ENCODE assay signal across 10 cellular contexts in genomic region chr7:141739250-141739649, GRCh38. TPM values are rescaled to one million over a fixed set of nuclear protein-coding genes. Genes with fewer than 3 reads are reported as not detected.
DNase-seq lines count a peak whose midpoint lies in the region; ATAC-seq lines count a peak whose summit lies in the region.
"Had no signal": no experiment of that assay in that cellular context is flagged by ENCODE, and none has a peak within 500 bp of the region (broad histone marks: within the 10 kb centered on the region; RNA-seq: fewer than 3 reads in every experiment).

No MANE protein-coding gene starts in this region.

- H3K27ac Mint-ChIP-seq in activated CD4-positive, alpha-beta T cell treated with anti-CD3 and anti-CD28 coated beads, Interleukin-2, amount 10 ng/mL, durations not matched to agents 7 days and 5 days = peak overlapping the region; percentile 96
- peak overlapping the region; percentile 30 for H3K27ac Mint-ChIP-seq in activated T-helper 1 cell treated with anti-CD3 and anti-CD28 coated beads, Interleukin-12 subunit alpha, Interleukin-12 subunit beta, Interleukin-2, Interleukin-4 antibody, amounts not matched to agents 30 ng/mL and 10 ng/mL and 1 ng/mL, durations not matched to agents 14 hours and 24 hours and 36 hours
- peak overlapping the region; percentile 71 to 99 for H3K27ac Mint-ChIP-seq in stimulated activated naive CD8-positive, alpha-beta T cell treated with anti-CD3 and anti-CD28 coated beads, Interleukin-15, amount 100 ng/mL, for 72 hours

- H3K9me3 ChIP-seq in iPS-15b (ENCODE audit: control insufficient read depth, insufficient read depth, low read length) = no peaks in the 10 kb centered on the region

- peak overlapping the region; percentile 92 for H3K9ac ChIP-seq in iPS-15b (ENCODE audit: low read depth, low read length)

- in situ Hi-C loops in G401 (cut with HindIII; ENCODE audit: low sequenced_read_pairs) = no loop called here

- H3K4me1 ChIP-seq in iPS-15b (ENCODE audit: control insufficient read depth, insufficient read depth, low read length) = peaks cover 4% of the 10 kb centered on the region

- H3K4me1 Mint-ChIP-seq in activated CD4-positive, alpha-beta T cell treated with anti-CD3 and anti-CD28 coated beads, Interleukin-2, amount 10 ng/mL, durations not matched to agents 7 days and 5 days = peaks cover 38% of the 10 kb centered on the region
- peaks cover 24% of the 10 kb centered on the region for H3K4me1 Mint-ChIP-seq in activated T-helper 1 cell treated with anti-CD3 and anti-CD28 coated beads, Interleukin-12 subunit alpha, Interleukin-12 subunit beta, Interleukin-2, Interleukin-4 antibody, amounts not matched to agents 30 ng/mL and 10 ng/mL and 1 ng/mL, durations not matched to agents 14 hours and 24 hours and 36 hours (ENCODE audit: low read depth)
- H3K4me1 Mint-ChIP-seq in stimulated activated naive CD8-positive, alpha-beta T cell treated with anti-CD3 and anti-CD28 coated beads, Interleukin-15, amount 100 ng/mL, for 72 hours = peaks cover 63% of the 10 kb centered on the region

- no peaks in the 10 kb centered on the region for H3K27me3 ChIP-seq in iPS-15b (ENCODE audit: control insufficient read depth, insufficient read depth, low read length)

- CTCF ChIA-PET in activated CD4-positive, alpha-beta T cell treated with anti-CD3 and anti-CD28 coated beads, Interleukin-2, amount 10 ng/mL, durations not matched to agents 7 days and 5 days (lab: Charles Lee) = interaction anchor here (1.4 to 2.5 kb wide), 5 partner anchors 9 to 96 kb away, joined by 3 to 17 read pairs (median 4); partner anchors contain the start of gene DENND11

- ATAC-seq in stimulated activated naive CD8-positive, alpha-beta T cell treated with anti-CD3 and anti-CD28 coated beads, Interleukin-15, amount 100 ng/mL, for 72 hours = no peak
- no peak for ATAC-seq in GM21367 (IDR thresholded peaks at IDR 0.05; ENCODE audit: unreplicated experiment)

- H3K27me3 Mint-ChIP-seq in activated CD4-positive, alpha-beta T cell treated with anti-CD3 and anti-CD28 coated beads, Interleukin-2, amount 10 ng/mL, durations not matched to agents 7 days and 5 days = no peaks in the 10 kb centered on the region
- no peaks in the 10 kb centered on the region for H3K27me3 Mint-ChIP-seq in activated T-helper 1 cell treated with anti-CD3 and anti-CD28 coated beads, Interleukin-12 subunit alpha, Interleukin-12 subunit beta, Interleukin-2, Interleukin-4 antibody, amounts not matched to agents 30 ng/mL and 10 ng/mL and 1 ng/mL, durations not matched to agents 14 hours and 24 hours and 36 hours (ENCODE audit: insufficient read depth)
- H3K27me3 Mint-ChIP-seq in stimulated activated naive CD8-positive, alpha-beta T cell treated with anti-CD3 and anti-CD28 coated beads, Interleukin-15, amount 100 ng/mL, for 72 hours = no peaks in the 10 kb centered on the region

- H3K36me3 Mint-ChIP-seq in activated CD4-positive, alpha-beta T cell treated with anti-CD3 and anti-CD28 coated beads, Interleukin-2, amount 10 ng/mL, durations not matched to agents 7 days and 5 days (ENCODE audit: low read depth) = peaks cover 34% of the 10 kb centered on the region
- peaks cover 37% of the 10 kb centered on the region for H3K36me3 Mint-ChIP-seq in activated T-helper 1 cell treated with anti-CD3 and anti-CD28 coated beads, Interleukin-12 subunit alpha, Interleukin-12 subunit beta, Interleukin-2, Interleukin-4 antibody, amounts not matched to agents 30 ng/mL and 10 ng/mL and 1 ng/mL, durations not matched to agents 14 hours and 24 hours and 36 hours (ENCODE audit: low read depth)

- no peaks in the 10 kb centered on the region for H3K9me3 Mint-ChIP-seq in activated CD4-positive, alpha-beta T cell treated with anti-CD3 and anti-CD28 coated beads, Interleukin-2, amount 10 ng/mL, durations not matched to agents 7 days and 5 days
- no peaks in the 10 kb centered on the region for H3K9me3 Mint-ChIP-seq in activated T-helper 1 cell treated with anti-CD3 and anti-CD28 coated beads, Interleukin-12 subunit alpha, Interleukin-12 subunit beta, Interleukin-2, Interleukin-4 antibody, amounts not matched to agents 30 ng/mL and 10 ng/mL and 1 ng/mL, durations not matched to agents 14 hours and 24 hours and 36 hours
- no peaks in the 10 kb centered on the region for H3K9me3 Mint-ChIP-seq in stimulated activated naive CD8-positive, alpha-beta T cell treated with anti-CD3 and anti-CD28 coated beads, Interleukin-15, amount 100 ng/mL, for 72 hours

- peak overlapping the region; percentile 92 for H3K4me3 Mint-ChIP-seq in activated CD4-positive, alpha-beta T cell treated with anti-CD3 and anti-CD28 coated beads, Interleukin-2, amount 10 ng/mL, durations not matched to agents 7 days and 5 days
- peak overlapping the region; percentile 94 for H3K4me3 Mint-ChIP-seq in activated T-helper 1 cell treated with anti-CD3 and anti-CD28 coated beads, Interleukin-12 subunit alpha, Interleukin-12 subunit beta, Interleukin-2, Interleukin-4 antibody, amounts not matched to agents 30 ng/mL and 10 ng/mL and 1 ng/mL, durations not matched to agents 14 hours and 24 hours and 36 hours
- H3K4me3 Mint-ChIP-seq in stimulated activated naive CD8-positive, alpha-beta T cell treated with anti-CD3 and anti-CD28 coated beads, Interleukin-15, amount 100 ng/mL, for 72 hours = peak overlapping the region; percentile 95 to 99

- DNase-seq in activated CD4-positive, alpha-beta T cell treated with anti-CD3 and anti-CD28 coated beads, Interleukin-2, amount 10 ng/mL, durations not matched to agents 7 days and 5 days = no peak
- DNase-seq in activated CD4-positive, alpha-beta T cell treated with anti-CD3 and anti-CD28 coated beads, Interleukin-2, amount 50 U/mL, for 4 hours = no peak
- no peak for DNase-seq in activated T-helper 1 cell treated with anti-CD3 and anti-CD28 coated beads, Interleukin-12 subunit alpha, Interleukin-12 subunit beta, Interleukin-2, Interleukin-4 antibody, amounts not matched to agents 30 ng/mL and 10 ng/mL and 1 ng/mL, durations not matched to agents 14 hours and 24 hours and 36 hours (ENCODE audit: low spot score)
- no peak for DNase-seq in stimulated activated naive CD8-positive, alpha-beta T cell treated with anti-CD3 and anti-CD28 coated beads, Interleukin-15, amount 100 ng/mL, for 72 hours
- DNase-seq in G401 (ENCODE audit: low spot score) (no peak), NCI-H2171 treated with DMSO at 0.1 percent for 48 hours (lab: John Stamatoyannopoulos, UW) (no peak)
- DNase-seq: NCI-H1436 had no signal

- peak overlapping the region; percentile 97 for H3K4me3 ChIP-seq in iPS-15b (ENCODE audit: low read depth, low read length)

- POLR2A ChIA-PET in activated CD4-positive, alpha-beta T cell treated with anti-CD3 and anti-CD28 coated beads, Interleukin-2, amount 10 ng/mL, durations not matched to agents 7 days and 5 days (lab: Charles Lee) = no interaction called here

- intact Hi-C loops in activated T-helper 1 cell treated with anti-CD3 and anti-CD28 coated beads, Interleukin-12 subunit alpha, Interleukin-12 subunit beta, Interleukin-2, Interleukin-4 antibody, amounts not matched to agents 30 ng/mL and 10 ng/mL and 1 ng/mL, durations not matched to agents 14 hours and 24 hours and 36 hours (cut with micrococcal nuclease) = loop anchor here (2.0 to 10.0 kb wide), 5 partner anchors 477 to 1546 kb away; partner anchors contain the start of genes ADCK2, BRAF, CASP2 and TMEM139

- peaks cover 9% of the 10 kb centered on the region for H3K36me3 ChIP-seq in iPS-15b (ENCODE audit: control insufficient read depth, insufficient read depth, low read length)

RNA-seq across cellular contexts. Expression of gene SSBP1, which starts 1.1 kb away (rescaled TPM):
- 100 to 1,000 TPM; 109 to 127 TPM for total RNA-seq in activated CD4-positive, alpha-beta T cell treated with anti-CD3 and anti-CD28 coated beads, Interleukin-2, amount 10 ng/mL, durations not matched to agents 7 days and 5 days
- total RNA-seq in activated T-helper 1 cell treated with anti-CD3 and anti-CD28 coated beads, Interleukin-12 subunit alpha, Interleukin-12 subunit beta, Interleukin-2, Interleukin-4 antibody, amounts not matched to agents 30 ng/mL and 10 ng/mL and 1 ng/mL, durations not matched to agents 14 hours and 24 hours and 36 hours = 240 and 245 TPM in 2 replicates
- total RNA-seq in G401 (2014; rRNA removed; shearing (Covaris generic)) = 315 and 348 TPM in 2 replicates

RNA-seq across cellular contexts. Expression of gene TAS2R3, which starts 24.6 kb away (rescaled TPM):
- 1 to 10 TPM; 1.4 to 1.8 TPM for total RNA-seq in activated CD4-positive, alpha-beta T cell treated with anti-CD3 and anti-CD28 coated beads, Interleukin-2, amount 10 ng/mL, durations not matched to agents 7 days and 5 days
- total RNA-seq in activated T-helper 1 cell treated with anti-CD3 and anti-CD28 coated beads, Interleukin-12 subunit alpha, Interleukin-12 subunit beta, Interleukin-2, Interleukin-4 antibody, amounts not matched to agents 30 ng/mL and 10 ng/mL and 1 ng/mL, durations not matched to agents 14 hours and 24 hours and 36 hours = 0.99 and 1.3 TPM in 2 replicates
- total RNA-seq in G401 (2014; rRNA removed; shearing (Covaris generic)) = not detected in 2 replicates

RNA-seq across cellular contexts. Expression of gene WEE2, which starts 31.1 kb away (rescaled TPM):
- total RNA-seq in activated CD4-positive, alpha-beta T cell treated with anti-CD3 and anti-CD28 coated beads, Interleukin-2, amount 10 ng/mL, durations not matched to agents 7 days and 5 days = not detected
- 0.10 and 0.12 TPM in 2 replicates for total RNA-seq in activated T-helper 1 cell treated with anti-CD3 and anti-CD28 coated beads, Interleukin-12 subunit alpha, Interleukin-12 subunit beta, Interleukin-2, Interleukin-4 antibody, amounts not matched to agents 30 ng/mL and 10 ng/mL and 1 ng/mL, durations not matched to agents 14 hours and 24 hours and 36 hours
- total RNA-seq in G401 (2014; rRNA removed; shearing (Covaris generic)) = not detected in 2 replicates
- total RNA-seq: activated CD8-positive, alpha-beta memory T cell treated with anti-CD3 and anti-CD28 coated beads for 36 hours had no signal

RNA-seq across cellular contexts. Expression of gene TAS2R4, which starts 37.2 kb away (rescaled TPM):
- total RNA-seq in activated CD4-positive, alpha-beta T cell treated with anti-CD3 and anti-CD28 coated beads, Interleukin-2, amount 10 ng/mL, durations not matched to agents 7 days and 5 days = 1 to 10 TPM; 1.1 to 1.3 TPM
- total RNA-seq in activated T-helper 1 cell treated with anti-CD3 and anti-CD28 coated beads, Interleukin-12 subunit alpha, Interleukin-12 subunit beta, Interleukin-2, Interleukin-4 antibody, amounts not matched to agents 30 ng/mL and 10 ng/mL and 1 ng/mL, durations not matched to agents 14 hours and 24 hours and 36 hours = 0.78 and 0.86 TPM in 2 replicates
- not detected in 2 replicates for total RNA-seq in G401 (2014; rRNA removed; shearing (Covaris generic))

RNA-seq across cellular contexts. Expression of gene DENND11, which starts 37.3 kb away (rescaled TPM):
- 10 to 100 TPM; 24.0 to 28.9 TPM for total RNA-seq in activated CD4-positive, alpha-beta T cell treated with anti-CD3 and anti-CD28 coated beads, Interleukin-2, amount 10 ng/mL, durations not matched to agents 7 days and 5 days
- 31.3 and 33.5 TPM in 2 replicates for total RNA-seq in activated T-helper 1 cell treated with anti-CD3 and anti-CD28 coated beads, Interleukin-12 subunit alpha, Interleukin-12 subunit beta, Interleukin-2, Interleukin-4 antibody, amounts not matched to agents 30 ng/mL and 10 ng/mL and 1 ng/mL, durations not matched to agents 14 hours and 24 hours and 36 hours
- total RNA-seq in G401 (2014; rRNA removed; shearing (Covaris generic)) = 1.7 and 3.3 TPM in 2 replicates

Comparison
In these comparisons a context has a peak if more than half of its experiments do, and no peak if none do; other contexts are left out.
1. H3K27ac Mint-ChIP-seq: peak in every context shown above with its lines; median percentile 96 in activated CD4-positive, alpha-beta T cell treated with anti-CD3 and anti-CD28 coated beads, Interleukin-2, amount 10 ng/mL, durations not matched to agents 7 days and 5 days; 85 in stimulated activated naive CD8-positive, alpha-beta T cell treated with anti-CD3 and anti-CD28 coated beads, Interleukin-15, amount 100 ng/mL, for 72 hours; 30 in activated T-helper 1 cell treated with anti-CD3 and anti-CD28 coated beads, Interleukin-12 subunit alpha, Interleukin-12 subunit beta, Interleukin-2, Interleukin-4 antibody, amounts not matched to agents 30 ng/mL and 10 ng/mL and 1 ng/mL, durations not matched to agents 14 hours and 24 hours and 36 hours.